In genomic region chr1:25137521-25138395, GRCh38 we compare ENCODE assay signal across 20 cellular contexts.
"Had no signal": no experiment of that assay in that cellular context is flagged by ENCODE, and none has a peak within 500 bp of the region (broad histone marks: within the 10 kb centered on the region; RNA-seq: fewer than 3 reads in every experiment).

No MANE protein-coding gene starts in this region.

- ATAC-seq: activated CD4-positive, alpha-beta T cell treated with anti-CD3 and anti-CD28 coated beads for 36 hours; activated CD8-positive, alpha-beta memory T cell treated with anti-CD3 and anti-CD28 coated beads, Interleukin-2, amount 10 ng/mL, durations not matched to agents 7 days and 5 days; activated naive CD8-positive, alpha-beta T cell treated with anti-CD3 and anti-CD28 coated beads, Interleukin-2, amount 50 U/mL, for 24 hours; left lobe of liver; natural killer cell treated with Interleukin-12 subunit alpha and Interleukin-12 subunit beta and Interleukin-15 and Interleukin-18, amount 100 ng/mL, for 72 hours; stimulated activated effector memory CD8-positive, alpha-beta T cell treated with anti-CD3 and anti-CD28 coated beads, Interleukin-12 subunit alpha, Interleukin-12 subunit beta, amount 100 ng/mL, for 72 hours; WTC11 had no signal

- H3K9me3 Mint-ChIP-seq: activated naive CD4-positive, alpha-beta T cell treated with anti-CD3 and anti-CD28 coated beads for 36 hours; activated naive CD8-positive, alpha-beta T cell treated with anti-CD3 and anti-CD28 coated beads, Interleukin-2, amount 50 U/mL, for 24 hours; natural killer cell treated with Interleukin-12 subunit alpha and Interleukin-12 subunit beta and Interleukin-15 and Interleukin-18, amount 100 ng/mL, for 72 hours; stimulated activated effector memory CD8-positive, alpha-beta T cell treated with anti-CD3 and anti-CD28 coated beads, Interleukin-12 subunit alpha, Interleukin-12 subunit beta, amount 100 ng/mL, for 72 hours; T-helper 2 cell treated with Interferon-gamma antibody and Interleukin-4, amounts not matched to agents 5 μg/mL and 100 μg/mL, for 36 hours; WTC11 had no signal

- DNase-seq: activated CD4-positive, alpha-beta T cell treated with anti-CD3 and anti-CD28 coated beads for 36 hours; activated CD4-positive, alpha-beta T cell treated with anti-CD3 and anti-CD28 coated beads, Interleukin-2, amount 50 U/mL, for 48 hours; activated naive CD4-positive, alpha-beta T cell treated with anti-CD3 and anti-CD28 coated beads for 36 hours; activated naive CD8-positive, alpha-beta T cell treated with anti-CD3 and anti-CD28 coated beads, Interleukin-2, amount 50 U/mL, for 24 hours; activated T-cell treated with anti-CD3 and anti-CD28 coated beads, Interleukin-2, amount 50 U/mL, for 1 hour; anterior cingulate cortex; brain microvascular endothelial cell; central memory CD4-positive, alpha-beta T cell; erythroblast; kidney; sigmoid colon; stimulated activated CD4-positive, alpha-beta T cell treated with anti-CD3 and anti-CD28 coated beads, Interleukin-4, amount 100 ng/mL, for 24 hours; stomach; trophoblast cell had no signal

- H3K4me1 Mint-ChIP-seq: activated CD4-positive, alpha-beta T cell treated with anti-CD3 and anti-CD28 coated beads for 36 hours had no signal

- H3K27ac Mint-ChIP-seq: activated CD4-positive, alpha-beta T cell treated with anti-CD3 and anti-CD28 coated beads for 36 hours; activated CD8-positive, alpha-beta memory T cell treated with anti-CD3 and anti-CD28 coated beads, Interleukin-2, amount 10 ng/mL, durations not matched to agents 7 days and 5 days; activated naive CD4-positive, alpha-beta T cell treated with anti-CD3 and anti-CD28 coated beads for 36 hours; activated naive CD8-positive, alpha-beta T cell treated with anti-CD3 and anti-CD28 coated beads, Interleukin-2, amount 50 U/mL, for 24 hours; natural killer cell treated with Interleukin-12 subunit alpha and Interleukin-12 subunit beta and Interleukin-15 and Interleukin-18, amount 100 ng/mL, for 72 hours; stimulated activated effector memory CD8-positive, alpha-beta T cell treated with anti-CD3 and anti-CD28 coated beads, Interleukin-12 subunit alpha, Interleukin-12 subunit beta, amount 100 ng/mL, for 72 hours; T-helper 2 cell treated with Interferon-gamma antibody and Interleukin-4, amounts not matched to agents 5 μg/mL and 100 μg/mL, for 36 hours; WTC11 had no signal

- H3K36me3 Mint-ChIP-seq: activated CD8-positive, alpha-beta memory T cell treated with anti-CD3 and anti-CD28 coated beads, Interleukin-2, amount 10 ng/mL, durations not matched to agents 7 days and 5 days; natural killer cell treated with Interleukin-12 subunit alpha and Interleukin-12 subunit beta and Interleukin-15 and Interleukin-18, amount 100 ng/mL, for 72 hours; WTC11 had no signal

- H3K4me3 Mint-ChIP-seq: activated CD4-positive, alpha-beta T cell treated with anti-CD3 and anti-CD28 coated beads for 36 hours; activated CD8-positive, alpha-beta memory T cell treated with anti-CD3 and anti-CD28 coated beads, Interleukin-2, amount 10 ng/mL, durations not matched to agents 7 days and 5 days; activated naive CD4-positive, alpha-beta T cell treated with anti-CD3 and anti-CD28 coated beads for 36 hours; activated naive CD8-positive, alpha-beta T cell treated with anti-CD3 and anti-CD28 coated beads, Interleukin-2, amount 50 U/mL, for 24 hours; natural killer cell treated with Interleukin-12 subunit alpha and Interleukin-12 subunit beta and Interleukin-15 and Interleukin-18, amount 100 ng/mL, for 72 hours; stimulated activated effector memory CD8-positive, alpha-beta T cell treated with anti-CD3 and anti-CD28 coated beads, Interleukin-12 subunit alpha, Interleukin-12 subunit beta, amount 100 ng/mL, for 72 hours; T-helper 2 cell treated with Interferon-gamma antibody and Interleukin-4, amounts not matched to agents 5 μg/mL and 100 μg/mL, for 36 hours; WTC11 had no signal
